2 cellular contexts compared by ENCODE assay signal in genomic region chr2:196170681-196171247, GRCh38.
TF ChIP-seq lines count a peak whose summit lies in the region.

No MANE protein-coding gene starts in this region.

TF ChIP-seq in SK-N-SH, 30 proteins besides CTCF, POLR2A, EP300 and RAD21 (continued from another document):
- TF ChIP-seq PBX3 (IDR thresholded peaks at IDR 0.05): peak; percentile 19; the same call in 1 of the 2 replicates
- TF ChIP-seq FOXJ3 (CRISPR knock-in tag; IDR thresholded peaks at IDR 0.05): 0 out of 2 replicates have a peak, but pooled peaks have one; percentile 26

TF ChIP-seq in HepG2, 621 proteins besides CTCF, POLR2A, EP300 and RAD21 (continued from another document and continues in another):
- TF ChIP-seq, protein P1, sequence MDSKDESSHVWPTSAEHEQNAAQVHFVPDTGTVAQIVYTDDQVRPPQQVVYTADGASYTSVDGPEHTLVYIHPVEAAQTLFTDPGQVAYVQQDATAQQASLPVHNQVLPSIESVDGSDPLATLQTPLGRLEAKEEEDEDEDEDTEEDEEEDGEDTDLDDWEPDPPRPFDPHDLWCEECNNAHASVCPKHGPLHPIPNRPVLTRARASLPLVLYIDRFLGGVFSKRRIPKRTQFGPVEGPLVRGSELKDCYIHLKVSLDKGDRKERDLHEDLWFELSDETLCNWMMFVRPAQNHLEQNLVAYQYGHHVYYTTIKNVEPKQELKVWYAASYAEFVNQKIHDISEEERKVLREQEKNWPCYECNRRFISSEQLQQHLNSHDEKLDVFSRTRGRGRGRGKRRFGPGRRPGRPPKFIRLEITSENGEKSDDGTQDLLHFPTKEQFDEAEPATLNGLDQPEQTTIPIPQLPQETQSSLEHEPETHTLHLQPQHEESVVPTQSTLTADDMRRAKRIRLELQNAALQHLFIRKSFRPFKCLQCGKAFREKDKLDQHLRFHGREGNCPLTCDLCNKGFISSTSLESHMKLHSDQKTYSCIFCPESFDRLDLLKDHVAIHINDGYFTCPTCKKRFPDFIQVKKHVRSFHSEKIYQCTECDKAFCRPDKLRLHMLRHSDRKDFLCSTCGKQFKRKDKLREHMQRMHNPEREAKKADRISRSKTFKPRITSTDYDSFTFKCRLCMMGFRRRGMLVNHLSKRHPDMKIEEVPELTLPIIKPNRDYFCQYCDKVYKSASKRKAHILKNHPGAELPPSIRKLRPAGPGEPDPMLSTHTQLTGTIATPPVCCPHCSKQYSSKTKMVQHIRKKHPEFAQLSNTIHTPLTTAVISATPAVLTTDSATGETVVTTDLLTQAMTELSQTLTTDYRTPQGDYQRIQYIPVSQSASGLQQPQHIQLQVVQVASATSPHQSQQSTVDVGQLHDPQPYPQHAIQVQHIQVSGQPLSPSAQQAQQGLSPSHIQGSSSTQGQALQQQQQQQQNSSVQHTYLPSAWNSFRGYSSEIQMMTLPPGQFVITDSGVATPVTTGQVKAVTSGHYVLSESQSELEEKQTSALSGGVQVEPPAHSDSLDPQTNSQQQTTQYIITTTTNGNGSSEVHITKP (CRISPR knock-in tag; IDR thresholded peaks at IDR 0.05; ENCODE audit: low read depth): no peak
- TF ChIP-seq NR1H2 (CRISPR knock-in tag; IDR thresholded peaks at IDR 0.05; ENCODE audit: borderline replicate concordance, low read depth): peak; percentile 59; the same call in 1 of the 2 replicates
- TF ChIP-seq TCF12 (IDR thresholded peaks at IDR 0.05): no peak
- no peak for TF ChIP-seq TCF12 (CRISPR knock-in tag; IDR thresholded peaks at IDR 0.05)
- TF ChIP-seq SAFB2 (CRISPR knock-in tag; IDR thresholded peaks at IDR 0.05; ENCODE audit: borderline replicate concordance, low read depth): no peak
- TF ChIP-seq ERF (CRISPR knock-in tag; IDR thresholded peaks at IDR 0.05): no peak
- TF ChIP-seq ZNF740 (CRISPR knock-in tag; IDR thresholded peaks at IDR 0.05): no peak
- no peak for TF ChIP-seq FLYWCH1 (CRISPR knock-in tag; IDR thresholded peaks at IDR 0.05)
- 0 out of 2 replicates have a peak, but pooled peaks have one; percentile 26 for TF ChIP-seq KDM5B (CRISPR knock-in tag; IDR thresholded peaks at IDR 0.05; ENCODE audit: borderline replicate concordance)
- 0 out of 2 replicates have a peak, but pooled peaks have one; percentile 49 for TF ChIP-seq ZNF446 (CRISPR knock-in tag; IDR thresholded peaks at IDR 0.05)
- no peak for TF ChIP-seq MAFF (IDR thresholded peaks at IDR 0.05; ENCODE audit: low read depth, low read length)
- TF ChIP-seq, protein P2, sequence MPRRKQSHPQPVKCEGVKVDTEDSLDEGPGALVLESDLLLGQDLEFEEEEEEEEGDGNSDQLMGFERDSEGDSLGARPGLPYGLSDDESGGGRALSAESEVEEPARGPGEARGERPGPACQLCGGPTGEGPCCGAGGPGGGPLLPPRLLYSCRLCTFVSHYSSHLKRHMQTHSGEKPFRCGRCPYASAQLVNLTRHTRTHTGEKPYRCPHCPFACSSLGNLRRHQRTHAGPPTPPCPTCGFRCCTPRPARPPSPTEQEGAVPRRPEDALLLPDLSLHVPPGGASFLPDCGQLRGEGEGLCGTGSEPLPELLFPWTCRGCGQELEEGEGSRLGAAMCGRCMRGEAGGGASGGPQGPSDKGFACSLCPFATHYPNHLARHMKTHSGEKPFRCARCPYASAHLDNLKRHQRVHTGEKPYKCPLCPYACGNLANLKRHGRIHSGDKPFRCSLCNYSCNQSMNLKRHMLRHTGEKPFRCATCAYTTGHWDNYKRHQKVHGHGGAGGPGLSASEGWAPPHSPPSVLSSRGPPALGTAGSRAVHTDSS (CRISPR knock-in tag; conservative IDR thresholded peaks at IDR 0.05): no peak
- TF ChIP-seq, protein P3, sequence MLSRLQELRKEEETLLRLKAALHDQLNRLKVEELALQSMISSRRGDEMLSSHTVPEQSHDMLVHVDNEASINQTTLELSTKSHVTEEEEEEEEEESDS (CRISPR knock-in tag; IDR thresholded peaks at IDR 0.05; ENCODE audit: borderline replicate concordance): no peak
- no peak; the same call in 1 of the 2 replicates for TF ChIP-seq MEIS1 (CRISPR knock-in tag; IDR thresholded peaks at IDR 0.05; ENCODE audit: borderline replicate concordance)
- no peak for TF ChIP-seq TOE1 (CRISPR knock-in tag; IDR thresholded peaks at IDR 0.05)
- no peak for TF ChIP-seq SP140L (CRISPR knock-in tag; IDR thresholded peaks at IDR 0.05; ENCODE audit: borderline replicate concordance)
- no peak for TF ChIP-seq HOMEZ (CRISPR knock-in tag; IDR thresholded peaks at IDR 0.05; ENCODE audit: low read depth)
- TF ChIP-seq SALL2 (CRISPR knock-in tag; IDR thresholded peaks at IDR 0.05): 0 out of 2 replicates have a peak, but pooled peaks have one; percentile 29
- 0 out of 2 replicates have a peak, but pooled peaks have one; percentile 72 for TF ChIP-seq ZNF790 (CRISPR knock-in tag; IDR thresholded peaks at IDR 0.05; ENCODE audit: borderline replicate concordance)
- TF ChIP-seq POGZ (CRISPR knock-in tag; IDR thresholded peaks at IDR 0.05): 0 out of 2 replicates have a peak, but pooled peaks have one; percentile 3
- TF ChIP-seq, protein P4, sequence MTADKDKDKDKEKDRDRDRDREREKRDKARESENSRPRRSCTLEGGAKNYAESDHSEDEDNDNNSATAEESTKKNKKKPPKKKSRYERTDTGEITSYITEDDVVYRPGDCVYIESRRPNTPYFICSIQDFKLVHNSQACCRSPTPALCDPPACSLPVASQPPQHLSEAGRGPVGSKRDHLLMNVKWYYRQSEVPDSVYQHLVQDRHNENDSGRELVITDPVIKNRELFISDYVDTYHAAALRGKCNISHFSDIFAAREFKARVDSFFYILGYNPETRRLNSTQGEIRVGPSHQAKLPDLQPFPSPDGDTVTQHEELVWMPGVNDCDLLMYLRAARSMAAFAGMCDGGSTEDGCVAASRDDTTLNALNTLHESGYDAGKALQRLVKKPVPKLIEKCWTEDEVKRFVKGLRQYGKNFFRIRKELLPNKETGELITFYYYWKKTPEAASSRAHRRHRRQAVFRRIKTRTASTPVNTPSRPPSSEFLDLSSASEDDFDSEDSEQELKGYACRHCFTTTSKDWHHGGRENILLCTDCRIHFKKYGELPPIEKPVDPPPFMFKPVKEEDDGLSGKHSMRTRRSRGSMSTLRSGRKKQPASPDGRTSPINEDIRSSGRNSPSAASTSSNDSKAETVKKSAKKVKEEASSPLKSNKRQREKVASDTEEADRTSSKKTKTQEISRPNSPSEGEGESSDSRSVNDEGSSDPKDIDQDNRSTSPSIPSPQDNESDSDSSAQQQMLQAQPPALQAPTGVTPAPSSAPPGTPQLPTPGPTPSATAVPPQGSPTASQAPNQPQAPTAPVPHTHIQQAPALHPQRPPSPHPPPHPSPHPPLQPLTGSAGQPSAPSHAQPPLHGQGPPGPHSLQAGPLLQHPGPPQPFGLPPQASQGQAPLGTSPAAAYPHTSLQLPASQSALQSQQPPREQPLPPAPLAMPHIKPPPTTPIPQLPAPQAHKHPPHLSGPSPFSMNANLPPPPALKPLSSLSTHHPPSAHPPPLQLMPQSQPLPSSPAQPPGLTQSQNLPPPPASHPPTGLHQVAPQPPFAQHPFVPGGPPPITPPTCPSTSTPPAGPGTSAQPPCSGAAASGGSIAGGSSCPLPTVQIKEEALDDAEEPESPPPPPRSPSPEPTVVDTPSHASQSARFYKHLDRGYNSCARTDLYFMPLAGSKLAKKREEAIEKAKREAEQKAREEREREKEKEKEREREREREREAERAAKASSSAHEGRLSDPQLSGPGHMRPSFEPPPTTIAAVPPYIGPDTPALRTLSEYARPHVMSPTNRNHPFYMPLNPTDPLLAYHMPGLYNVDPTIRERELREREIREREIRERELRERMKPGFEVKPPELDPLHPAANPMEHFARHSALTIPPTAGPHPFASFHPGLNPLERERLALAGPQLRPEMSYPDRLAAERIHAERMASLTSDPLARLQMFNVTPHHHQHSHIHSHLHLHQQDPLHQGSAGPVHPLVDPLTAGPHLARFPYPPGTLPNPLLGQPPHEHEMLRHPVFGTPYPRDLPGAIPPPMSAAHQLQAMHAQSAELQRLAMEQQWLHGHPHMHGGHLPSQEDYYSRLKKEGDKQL (CRISPR knock-in tag; IDR thresholded peaks at IDR 0.05; ENCODE audit: low read depth): peak; percentile 14; the same call in 1 of the 2 replicates
- peak; percentile 60 for TF ChIP-seq AGO2 (optimal IDR thresholded peaks at IDR 0.05; ENCODE audit: low read depth, low read length)
- 0 out of 2 replicates have a peak, but pooled peaks have one; percentile 49 for TF ChIP-seq GFI1 (CRISPR knock-in tag; IDR thresholded peaks at IDR 0.05; ENCODE audit: borderline replicate concordance)
- TF ChIP-seq MED8 (CRISPR knock-in tag; IDR thresholded peaks at IDR 0.05; ENCODE audit: insufficient replicate concordance): no peak
- TF ChIP-seq IRF2 (CRISPR knock-in tag; IDR thresholded peaks at IDR 0.05): no peak
- 0 out of 2 replicates have a peak, but pooled peaks have one; percentile 16 for TF ChIP-seq ZBTB34 (CRISPR knock-in tag; IDR thresholded peaks at IDR 0.05)
- no peak for TF ChIP-seq PHF5A (CRISPR knock-in tag; IDR thresholded peaks at IDR 0.05; ENCODE audit: low read depth, unreplicated experiment)
- TF ChIP-seq IKZF1 (IDR thresholded peaks at IDR 0.05): no peak
- TF ChIP-seq, protein P5, sequence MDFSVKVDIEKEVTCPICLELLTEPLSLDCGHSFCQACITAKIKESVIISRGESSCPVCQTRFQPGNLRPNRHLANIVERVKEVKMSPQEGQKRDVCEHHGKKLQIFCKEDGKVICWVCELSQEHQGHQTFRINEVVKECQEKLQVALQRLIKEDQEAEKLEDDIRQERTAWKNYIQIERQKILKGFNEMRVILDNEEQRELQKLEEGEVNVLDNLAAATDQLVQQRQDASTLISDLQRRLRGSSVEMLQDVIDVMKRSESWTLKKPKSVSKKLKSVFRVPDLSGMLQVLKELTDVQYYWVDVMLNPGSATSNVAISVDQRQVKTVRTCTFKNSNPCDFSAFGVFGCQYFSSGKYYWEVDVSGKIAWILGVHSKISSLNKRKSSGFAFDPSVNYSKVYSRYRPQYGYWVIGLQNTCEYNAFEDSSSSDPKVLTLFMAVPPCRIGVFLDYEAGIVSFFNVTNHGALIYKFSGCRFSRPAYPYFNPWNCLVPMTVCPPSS (IDR thresholded peaks at IDR 0.05): no peak
- 0 out of 2 replicates have a peak, but pooled peaks have one; percentile 25 for TF ChIP-seq CENPT (CRISPR knock-in tag; IDR thresholded peaks at IDR 0.05; ENCODE audit: low read depth)
- TF ChIP-seq, protein P6, sequence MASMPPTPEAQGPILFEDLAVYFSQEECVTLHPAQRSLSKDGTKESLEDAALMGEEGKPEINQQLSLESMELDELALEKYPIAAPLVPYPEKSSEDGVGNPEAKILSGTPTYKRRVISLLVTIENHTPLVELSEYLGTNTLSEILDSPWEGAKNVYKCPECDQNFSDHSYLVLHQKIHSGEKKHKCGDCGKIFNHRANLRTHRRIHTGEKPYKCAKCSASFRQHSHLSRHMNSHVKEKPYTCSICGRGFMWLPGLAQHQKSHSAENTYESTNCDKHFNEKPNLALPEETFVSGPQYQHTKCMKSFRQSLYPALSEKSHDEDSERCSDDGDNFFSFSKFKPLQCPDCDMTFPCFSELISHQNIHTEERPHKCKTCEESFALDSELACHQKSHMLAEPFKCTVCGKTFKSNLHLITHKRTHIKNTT (CRISPR knock-in tag; IDR thresholded peaks at IDR 0.05): no peak
- no peak for TF ChIP-seq ZNF607 (CRISPR knock-in tag; IDR thresholded peaks at IDR 0.05; ENCODE audit: borderline replicate concordance)
- no peak for TF ChIP-seq SMAD3 (CRISPR knock-in tag; IDR thresholded peaks at IDR 0.05)
- TF ChIP-seq, protein P7, sequence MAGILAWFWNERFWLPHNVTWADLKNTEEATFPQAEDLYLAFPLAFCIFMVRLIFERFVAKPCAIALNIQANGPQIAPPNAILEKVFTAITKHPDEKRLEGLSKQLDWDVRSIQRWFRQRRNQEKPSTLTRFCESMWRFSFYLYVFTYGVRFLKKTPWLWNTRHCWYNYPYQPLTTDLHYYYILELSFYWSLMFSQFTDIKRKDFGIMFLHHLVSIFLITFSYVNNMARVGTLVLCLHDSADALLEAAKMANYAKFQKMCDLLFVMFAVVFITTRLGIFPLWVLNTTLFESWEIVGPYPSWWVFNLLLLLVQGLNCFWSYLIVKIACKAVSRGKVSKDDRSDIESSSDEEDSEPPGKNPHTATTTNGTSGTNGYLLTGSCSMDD (CRISPR knock-in tag; IDR thresholded peaks at IDR 0.05): no peak
- 0 out of 2 replicates have a peak, but pooled peaks have one; percentile 16 for TF ChIP-seq BORCS8-MEF2B (CRISPR knock-in tag; IDR thresholded peaks at IDR 0.05)
- TF ChIP-seq SRY (CRISPR knock-in tag; IDR thresholded peaks at IDR 0.05): no peak
- no peak for TF ChIP-seq ZNF816 (CRISPR knock-in tag; IDR thresholded peaks at IDR 0.05; ENCODE audit: borderline replicate concordance)
- no peak for TF ChIP-seq ZNF350 (CRISPR knock-in tag; IDR thresholded peaks at IDR 0.05; ENCODE audit: borderline replicate concordance, low read depth)
- TF ChIP-seq PCBP2 (optimal IDR thresholded peaks at IDR 0.05; ENCODE audit: low read depth, low read length, poor library complexity, severe bottlenecking): no peak
- no peak for TF ChIP-seq PHF8 (CRISPR knock-in tag; IDR thresholded peaks at IDR 0.05)
- 0 out of 2 replicates have a peak, but pooled peaks have one; percentile 9 for TF ChIP-seq TEF (CRISPR knock-in tag; IDR thresholded peaks at IDR 0.05)
